In genomic region chr17:77805970-77806369, GRCh38 we compare ENCODE assay signal across 8 cellular contexts.
DNase-seq lines count a peak whose midpoint lies in the region; ATAC-seq, FAIRE-seq and TF ChIP-seq lines count a peak whose summit lies in the region.
"Not testable (repeated sequence)": the region's sequence is repeated elsewhere in the genome, so short reads cannot be mapped to it uniquely, and the experiment has no call there.

No MANE protein-coding gene starts in this region.

- not testable (repeated sequence) for H3K27ac Mint-ChIP-seq in CD14-positive monocyte; chondrocyte (ENCODE audit: unreplicated experiment); glutamatergic neuron (ENCODE audit: unreplicated experiment)

- H3K4me2 ChIP-seq in K562 (ENCODE audit: insufficient read depth, low read length), result not testable (repeated sequence)

- H3K4me1 ChIP-seq in K562 (replicated peaks in 1 of 2; ENCODE audit: control insufficient read depth in 2 of 2, insufficient read depth in 2 of 2, low read length in 2 of 2); right lobe of liver: not testable (repeated sequence)

- POLR2A ChIA-PET in K562 (lab: Yijun Ruan, JAX), result interaction anchor here (0.6 kb wide), 1 partner anchor 22 kb away, joined by 3 read pairs; no protein-coding TSS in a partner anchor

- intact Hi-C loops in CD14-positive monocyte (cut with micrococcal nuclease); K562 (cut with micrococcal nuclease); cardiac septum (cut with DNase I); right lobe of liver (cut with DNase I); posterior vena cava (cut with DNase I): not testable (repeated sequence)

- H3K4me3 Mint-ChIP-seq in CD14-positive monocyte; chondrocyte (ENCODE audit: unreplicated experiment); glutamatergic neuron (ENCODE audit: unreplicated experiment): not testable (repeated sequence)

- H2AFZ ChIP-seq in K562 (ENCODE audit: low read depth, low read length), result not testable (repeated sequence)

- H3K4me1 Mint-ChIP-seq in CD14-positive monocyte, result not testable (repeated sequence)
- peaks cover 11% of the 10 kb centered on the region for H3K4me1 Mint-ChIP-seq in chondrocyte (ENCODE audit: low read depth)
- peaks cover 38% of the 10 kb centered on the region for H3K4me1 Mint-ChIP-seq in glutamatergic neuron (ENCODE audit: low read depth, unreplicated experiment)

- in situ Hi-C loops in K562 (cut with MboI), result not testable (repeated sequence)

- not testable (repeated sequence) for TF ChIP-seq RAD21 in K562 (CRISPR knock-in tag; conservative IDR thresholded peaks at IDR 0.05 in 1 of 2, IDR thresholded peaks at IDR 0.05 in 1 of 2)

- CTCF ChIA-PET in K562 (lab: Yijun Ruan, JAX; ENCODE audit: low intra/inter-chr PET ratio), result not testable (repeated sequence)

- not testable (repeated sequence) for ATAC-seq in K562, right lobe of liver

- not testable (repeated sequence) for BruUV-seq in K562 (replicated peaks; lab: Mats Ljungman, UMichigan)

- WGBS in K562 (ENCODE audit: insufficient coverage, low coverage, missing lambda C conversion rate), result 2% methylated on average over 6 of the region's 6 CpGs
- 53% methylated on average over 5 of the region's 6 CpGs for WGBS in right lobe of liver (ENCODE audit: insufficient coverage, low coverage, low lambda C conversion rate, missing lambda C conversion rate)

- FAIRE-seq in K562 (lab: Jason Lieb, UNC), result not testable (repeated sequence)

- not testable (repeated sequence) for H3K79me2 ChIP-seq in K562 (ENCODE audit: control insufficient read depth, insufficient read depth, low read length)

- not testable (repeated sequence) for TF ChIP-seq POLR2A in K562 (conservative IDR thresholded peaks at IDR 0.05); right lobe of liver (IDR thresholded peaks at IDR 0.05)

- TF ChIP-seq CTCF in CD14-positive monocyte (IDR thresholded peaks at IDR 0.05); K562 (IDR thresholded peaks at IDR 0.05 in 2 of 3, conservative IDR thresholded peaks at IDR 0.05 in 1 of 3; ENCODE audit: insufficient read depth in 2 of 3, low read depth in 1 of 3, low read length in 3 of 3); chondrocyte (IDR thresholded peaks at IDR 0.05); fibroblast of mammary gland (conservative IDR thresholded peaks at IDR 0.05; ENCODE audit: control insufficient read depth, insufficient read depth, low read depth, low read length); glutamatergic neuron (IDR thresholded peaks at IDR 0.05; ENCODE audit: partially characterized antibody, unreplicated experiment); right lobe of liver (IDR thresholded peaks at IDR 0.05): not testable (repeated sequence)

- peaks cover 38 to 56% of the 10 kb centered on the region in 2 experiments for H3K27me3 ChIP-seq in K562 (ENCODE audit: control insufficient read depth in 2 of 2, insufficient read depth in 2 of 2, low read length in 2 of 2)
- H3K27me3 ChIP-seq in right lobe of liver, result not testable (repeated sequence)

- not testable (repeated sequence) for H4K20me1 ChIP-seq in K562 (replicated peaks; ENCODE audit: control insufficient read depth, insufficient read depth, low read length)

- H3K9me1 ChIP-seq in K562 (ENCODE audit: control insufficient read depth, insufficient read depth, low read length), result not testable (repeated sequence)

- H3K9ac ChIP-seq in K562 (ENCODE audit: insufficient read depth in 1 of 2, low read depth in 2 of 2, low read length in 2 of 2), result not testable (repeated sequence)

- DNase-seq in CD14-positive monocyte (ENCODE audit: low spot score) (peak; percentile 2), chondrocyte (ENCODE audit: low spot score) (peak; percentile 6), fibroblast of mammary gland (ENCODE audit: low read depth) (peak; percentile 8), glutamatergic neuron (peak; percentile 3), cardiac septum (ENCODE audit: low spot score) (peak; percentile 5), right lobe of liver (peak in 2 of 3 donors; percentile 0 to 1), posterior vena cava (ENCODE audit: low spot score) (peak; percentile 23)
- not testable (repeated sequence) for DNase-seq in K562 (ENCODE audit: extremely low read depth in 1 of 4, low spot score in 3 of 4)

- not testable (repeated sequence) for H3K27ac ChIP-seq in K562 (ENCODE audit: extremely low read depth, low read depth, low read length); right lobe of liver

- H3K36me3 Mint-ChIP-seq in CD14-positive monocyte; chondrocyte (ENCODE audit: low read depth); glutamatergic neuron (ENCODE audit: unreplicated experiment): not testable (repeated sequence)

- H3K9me3 ChIP-seq in K562 (replicated peaks; ENCODE audit: control insufficient read depth, insufficient read depth, low read depth, low read length); right lobe of liver: not testable (repeated sequence)

- not testable (repeated sequence) for TF ChIP-seq EP300 in K562 (IDR thresholded peaks at IDR 0.05; ENCODE audit: low read length)

- H3K9me3 Mint-ChIP-seq in CD14-positive monocyte; chondrocyte (ENCODE audit: low read depth); glutamatergic neuron (ENCODE audit: unreplicated experiment): not testable (repeated sequence)

- H3K36me3 ChIP-seq in K562 (ENCODE audit: control insufficient read depth, insufficient read depth, low read length); right lobe of liver: not testable (repeated sequence)

- not testable (repeated sequence) for H3K4me3 ChIP-seq in K562; fibroblast of mammary gland (ENCODE audit: control insufficient read depth, low read depth, low read length); right lobe of liver

- peaks cover 26 to 35% (median 26%) of the 10 kb centered on the region in 3 donors for H3K27me3 Mint-ChIP-seq in CD14-positive monocyte (ENCODE audit: low read depth in 3 of 3)
- H3K27me3 Mint-ChIP-seq in chondrocyte (ENCODE audit: low read depth), result peaks cover 38% of the 10 kb centered on the region
- peaks cover 19% of the 10 kb centered on the region for H3K27me3 Mint-ChIP-seq in glutamatergic neuron (ENCODE audit: unreplicated experiment)

TF ChIP-seq in K562, 482 proteins besides CTCF, POLR2A, EP300 and RAD21:
- TF ChIP-seq ATF3 (IDR thresholded peaks at IDR 0.05) (peak; percentile 55), CEBPG (tag; conservative IDR thresholded peaks at IDR 0.05 in 1 of 2, IDR thresholded peaks at IDR 0.05 in 1 of 2) (peak in 1 of 2 experiments; percentile 65; a peak in 1 of 4 replicates), ZNF384 (IDR thresholded peaks at IDR 0.05; ENCODE audit: low read depth, low read length) (0 out of 2 replicates have a peak, but pooled peaks have one; percentile 6)
- TF ChIP-seq ATF3 (CRISPR knock-in tag; conservative IDR thresholded peaks at IDR 0.05); CEBPG (CRISPR knock-in tag; IDR thresholded peaks at IDR 0.05): not testable (repeated sequence)
TF ChIP-seq in K562: peak in this region for 3; not testable (repeated sequence) for 479.
